Comparison of ENCODE assay signal across 2 cellular contexts in genomic region chr1:162151900-162152829, GRCh38.
TF ChIP-seq lines count a peak whose summit lies in the region.

No MANE protein-coding gene starts in this region.

TF ChIP-seq in HEK293, 187 proteins besides CTCF, POLR2A, EP300 and RAD21 (continued from another document and continues in another):
- TF ChIP-seq, protein P1, sequence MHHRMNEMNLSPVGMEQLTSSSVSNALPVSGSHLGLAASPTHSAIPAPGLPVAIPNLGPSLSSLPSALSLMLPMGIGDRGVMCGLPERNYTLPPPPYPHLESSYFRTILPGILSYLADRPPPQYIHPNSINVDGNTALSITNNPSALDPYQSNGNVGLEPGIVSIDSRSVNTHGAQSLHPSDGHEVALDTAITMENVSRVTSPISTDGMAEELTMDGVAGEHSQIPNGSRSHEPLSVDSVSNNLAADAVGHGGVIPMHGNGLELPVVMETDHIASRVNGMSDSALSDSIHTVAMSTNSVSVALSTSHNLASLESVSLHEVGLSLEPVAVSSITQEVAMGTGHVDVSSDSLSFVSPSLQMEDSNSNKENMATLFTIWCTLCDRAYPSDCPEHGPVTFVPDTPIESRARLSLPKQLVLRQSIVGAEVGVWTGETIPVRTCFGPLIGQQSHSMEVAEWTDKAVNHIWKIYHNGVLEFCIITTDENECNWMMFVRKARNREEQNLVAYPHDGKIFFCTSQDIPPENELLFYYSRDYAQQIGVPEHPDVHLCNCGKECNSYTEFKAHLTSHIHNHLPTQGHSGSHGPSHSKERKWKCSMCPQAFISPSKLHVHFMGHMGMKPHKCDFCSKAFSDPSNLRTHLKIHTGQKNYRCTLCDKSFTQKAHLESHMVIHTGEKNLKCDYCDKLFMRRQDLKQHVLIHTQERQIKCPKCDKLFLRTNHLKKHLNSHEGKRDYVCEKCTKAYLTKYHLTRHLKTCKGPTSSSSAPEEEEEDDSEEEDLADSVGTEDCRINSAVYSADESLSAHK (tag by site-specific recombination; IDR thresholded peaks at IDR 0.05), result peak; percentile 99
- peak; percentile 90 for TF ChIP-seq ATF2 (tag by site-specific recombination; IDR thresholded peaks at IDR 0.05; ENCODE audit: low read depth)
- TF ChIP-seq ZNF664 (tag by site-specific recombination; IDR thresholded peaks at IDR 0.05), result no peak
- peak; percentile 83 for TF ChIP-seq GLIS1 (tag by site-specific recombination; IDR thresholded peaks at IDR 0.05)
- 0 out of 2 replicates have a peak, but pooled peaks have one; percentile 41 for TF ChIP-seq ZNF660 (tag by site-specific recombination; IDR thresholded peaks at IDR 0.05)
- peak; percentile 27; the same call in 1 of the 2 replicates for TF ChIP-seq OSR2 (tag by site-specific recombination; IDR thresholded peaks at IDR 0.05)
- peak; percentile 93 for TF ChIP-seq TRIM28 (IDR thresholded peaks at IDR 0.05; ENCODE audit: borderline replicate concordance, low read length)
- no peak for TF ChIP-seq REST (tag by site-specific recombination; IDR thresholded peaks at IDR 0.05)
- no peak for TF ChIP-seq SETDB1 (IDR thresholded peaks at IDR 0.05; ENCODE audit: insufficient read length, low read length)
- 0 out of 2 replicates have a peak, but pooled peaks have one; percentile 57 for TF ChIP-seq ZFP69B (tag by site-specific recombination; IDR thresholded peaks at IDR 0.05)
- TF ChIP-seq ZXDB (tag by site-specific recombination; IDR thresholded peaks at IDR 0.05), result peak; percentile 38; the same call in 1 of the 2 replicates
- peak; percentile 63; the same call in 1 of the 2 replicates for TF ChIP-seq SCRT2 (tag by site-specific recombination; IDR thresholded peaks at IDR 0.05)
- TF ChIP-seq GLIS2 (tag by site-specific recombination; IDR thresholded peaks at IDR 0.05), result peak; percentile 59; the same call in 1 of the 2 replicates
- TF ChIP-seq ZNF24 (tag by site-specific recombination; IDR thresholded peaks at IDR 0.05), result 0 out of 2 replicates have a peak, but pooled peaks have one; percentile 44
- peak; percentile 88 for TF ChIP-seq GFI1B (tag by site-specific recombination; IDR thresholded peaks at IDR 0.05)
- no peak for TF ChIP-seq ZNF76 (tag by site-specific recombination; IDR thresholded peaks at IDR 0.05; ENCODE audit: borderline replicate concordance, low read depth)
- TF ChIP-seq, protein P2, sequence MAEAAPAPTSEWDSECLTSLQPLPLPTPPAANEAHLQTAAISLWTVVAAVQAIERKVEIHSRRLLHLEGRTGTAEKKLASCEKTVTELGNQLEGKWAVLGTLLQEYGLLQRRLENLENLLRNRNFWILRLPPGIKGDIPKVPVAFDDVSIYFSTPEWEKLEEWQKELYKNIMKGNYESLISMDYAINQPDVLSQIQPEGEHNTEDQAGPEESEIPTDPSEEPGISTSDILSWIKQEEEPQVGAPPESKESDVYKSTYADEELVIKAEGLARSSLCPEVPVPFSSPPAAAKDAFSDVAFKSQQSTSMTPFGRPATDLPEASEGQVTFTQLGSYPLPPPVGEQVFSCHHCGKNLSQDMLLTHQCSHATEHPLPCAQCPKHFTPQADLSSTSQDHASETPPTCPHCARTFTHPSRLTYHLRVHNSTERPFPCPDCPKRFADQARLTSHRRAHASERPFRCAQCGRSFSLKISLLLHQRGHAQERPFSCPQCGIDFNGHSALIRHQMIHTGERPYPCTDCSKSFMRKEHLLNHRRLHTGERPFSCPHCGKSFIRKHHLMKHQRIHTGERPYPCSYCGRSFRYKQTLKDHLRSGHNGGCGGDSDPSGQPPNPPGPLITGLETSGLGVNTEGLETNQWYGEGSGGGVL (tag by site-specific recombination; IDR thresholded peaks at IDR 0.05), result peak; percentile 42; the same call in 1 of the 2 replicates
- TF ChIP-seq ZBTB21 (tag by site-specific recombination; IDR thresholded peaks at IDR 0.05), result 0 out of 2 replicates have a peak, but pooled peaks have one; percentile 49
- TF ChIP-seq ZNF423 (tag by site-specific recombination; IDR thresholded peaks at IDR 0.05), result 0 out of 2 replicates have a peak, but pooled peaks have one; percentile 13
- TF ChIP-seq ZNF629 (tag by site-specific recombination; IDR thresholded peaks at IDR 0.05), result peak; percentile 68
- TF ChIP-seq MZF1 (tag by site-specific recombination; IDR thresholded peaks at IDR 0.05; ENCODE audit: borderline replicate concordance), result peak; percentile 45; the same call in 1 of the 2 replicates

TF ChIP-seq in HepG2, 621 proteins besides CTCF, POLR2A, EP300 and RAD21 (continued from another document and continues in another):
- 0 out of 2 replicates have a peak, but pooled peaks have one; percentile 26 for TF ChIP-seq MIER2 (CRISPR knock-in tag; IDR thresholded peaks at IDR 0.05)
- no peak for TF ChIP-seq RBM22 (optimal IDR thresholded peaks at IDR 0.05; ENCODE audit: low read length)
- TF ChIP-seq, protein P3, sequence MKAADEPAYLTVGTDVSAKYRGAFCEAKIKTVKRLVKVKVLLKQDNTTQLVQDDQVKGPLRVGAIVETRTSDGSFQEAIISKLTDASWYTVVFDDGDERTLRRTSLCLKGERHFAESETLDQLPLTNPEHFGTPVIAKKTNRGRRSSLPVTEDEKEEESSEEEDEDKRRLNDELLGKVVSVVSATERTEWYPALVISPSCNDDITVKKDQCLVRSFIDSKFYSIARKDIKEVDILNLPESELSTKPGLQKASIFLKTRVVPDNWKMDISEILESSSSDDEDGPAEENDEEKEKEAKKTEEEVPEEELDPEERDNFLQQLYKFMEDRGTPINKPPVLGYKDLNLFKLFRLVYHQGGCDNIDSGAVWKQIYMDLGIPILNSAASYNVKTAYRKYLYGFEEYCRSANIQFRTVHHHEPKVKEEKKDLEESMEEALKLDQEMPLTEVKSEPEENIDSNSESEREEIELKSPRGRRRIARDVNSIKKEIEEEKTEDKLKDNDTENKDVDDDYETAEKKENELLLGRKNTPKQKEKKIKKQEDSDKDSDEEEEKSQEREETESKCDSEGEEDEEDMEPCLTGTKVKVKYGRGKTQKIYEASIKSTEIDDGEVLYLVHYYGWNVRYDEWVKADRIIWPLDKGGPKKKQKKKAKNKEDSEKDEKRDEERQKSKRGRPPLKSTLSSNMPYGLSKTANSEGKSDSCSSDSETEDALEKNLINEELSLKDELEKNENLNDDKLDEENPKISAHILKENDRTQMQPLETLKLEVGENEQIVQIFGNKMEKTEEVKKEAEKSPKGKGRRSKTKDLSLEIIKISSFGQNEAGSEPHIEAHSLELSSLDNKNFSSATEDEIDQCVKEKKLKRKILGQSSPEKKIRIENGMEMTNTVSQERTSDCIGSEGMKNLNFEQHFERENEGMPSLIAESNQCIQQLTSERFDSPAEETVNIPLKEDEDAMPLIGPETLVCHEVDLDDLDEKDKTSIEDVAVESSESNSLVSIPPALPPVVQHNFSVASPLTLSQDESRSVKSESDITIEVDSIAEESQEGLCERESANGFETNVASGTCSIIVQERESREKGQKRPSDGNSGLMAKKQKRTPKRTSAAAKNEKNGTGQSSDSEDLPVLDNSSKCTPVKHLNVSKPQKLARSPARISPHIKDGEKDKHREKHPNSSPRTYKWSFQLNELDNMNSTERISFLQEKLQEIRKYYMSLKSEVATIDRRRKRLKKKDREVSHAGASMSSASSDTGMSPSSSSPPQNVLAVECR (CRISPR knock-in tag; IDR thresholded peaks at IDR 0.05; ENCODE audit: borderline replicate concordance), result peak; percentile 85
- TF ChIP-seq ZC3H13 (CRISPR knock-in tag; IDR thresholded peaks at IDR 0.05), result peak; percentile 59; the same call in 1 of the 2 replicates
- peak; percentile 80; the same call in 1 of the 2 replicates for TF ChIP-seq MTA1 (CRISPR knock-in tag; IDR thresholded peaks at IDR 0.05; ENCODE audit: borderline replicate concordance)
- TF ChIP-seq ZFY (CRISPR knock-in tag; IDR thresholded peaks at IDR 0.05), result peak; percentile 41; the same call in 1 of the 2 replicates
- TF ChIP-seq ZNF883 (CRISPR knock-in tag; IDR thresholded peaks at IDR 0.05; ENCODE audit: not compliant biosample characterization), result peak; percentile 44
- peak; percentile 87 for TF ChIP-seq JUN (CRISPR knock-in tag; IDR thresholded peaks at IDR 0.05)
- TF ChIP-seq THAP11 (CRISPR knock-in tag; IDR thresholded peaks at IDR 0.05), result peak; percentile 72
- no peak for TF ChIP-seq EZH2 (conservative IDR thresholded peaks at IDR 0.05; ENCODE audit: low read depth, low read length)
- TF ChIP-seq ZMYM3 (CRISPR knock-in tag; IDR thresholded peaks at IDR 0.05), result peak; percentile 83
- TF ChIP-seq, protein P4, sequence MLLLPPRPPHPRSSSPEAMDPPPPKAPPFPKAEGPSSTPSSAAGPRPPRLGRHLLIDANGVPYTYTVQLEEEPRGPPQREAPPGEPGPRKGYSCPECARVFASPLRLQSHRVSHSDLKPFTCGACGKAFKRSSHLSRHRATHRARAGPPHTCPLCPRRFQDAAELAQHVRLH (CRISPR knock-in tag; IDR thresholded peaks at IDR 0.05; ENCODE audit: borderline replicate concordance, low read depth), result peak; percentile 51; the same call in 1 of the 2 replicates
- TF ChIP-seq CHCHD3 (CRISPR knock-in tag; IDR thresholded peaks at IDR 0.05), result no peak
- TF ChIP-seq GTF3A (CRISPR knock-in tag; conservative IDR thresholded peaks at IDR 0.05), result no peak
- TF ChIP-seq ZGPAT (CRISPR knock-in tag; IDR thresholded peaks at IDR 0.05), result peak; percentile 82; the same call in 1 of the 2 replicates
- TF ChIP-seq HINFP (CRISPR knock-in tag; IDR thresholded peaks at IDR 0.05; ENCODE audit: low read depth), result peak; percentile 69; the same call in 1 of the 2 replicates
- peak; percentile 65; the same call in 1 of the 2 replicates for TF ChIP-seq ZNF766 (CRISPR knock-in tag; IDR thresholded peaks at IDR 0.05; ENCODE audit: borderline replicate concordance)
- TF ChIP-seq, protein P5, sequence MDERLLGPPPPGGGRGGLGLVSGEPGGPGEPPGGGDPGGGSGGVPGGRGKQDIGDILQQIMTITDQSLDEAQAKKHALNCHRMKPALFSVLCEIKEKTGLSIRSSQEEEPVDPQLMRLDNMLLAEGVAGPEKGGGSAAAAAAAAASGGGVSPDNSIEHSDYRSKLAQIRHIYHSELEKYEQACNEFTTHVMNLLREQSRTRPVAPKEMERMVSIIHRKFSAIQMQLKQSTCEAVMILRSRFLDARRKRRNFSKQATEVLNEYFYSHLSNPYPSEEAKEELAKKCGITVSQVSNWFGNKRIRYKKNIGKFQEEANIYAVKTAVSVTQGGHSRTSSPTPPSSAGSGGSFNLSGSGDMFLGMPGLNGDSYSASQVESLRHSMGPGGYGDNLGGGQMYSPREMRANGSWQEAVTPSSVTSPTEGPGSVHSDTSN (CRISPR knock-in tag; IDR thresholded peaks at IDR 0.05), result no peak
- 0 out of 2 replicates have a peak, but pooled peaks have one; percentile 43 for TF ChIP-seq ZNF572 (CRISPR knock-in tag; IDR thresholded peaks at IDR 0.05)
- TF ChIP-seq PRPF4 (IDR thresholded peaks at IDR 0.05; ENCODE audit: low read depth, low read length, poor library complexity, severe bottlenecking), result no peak
- TF ChIP-seq KDM4B (CRISPR knock-in tag; IDR thresholded peaks at IDR 0.05), result peak; percentile 77; the same call in 1 of the 2 replicates
- no peak for TF ChIP-seq ZNF225 (CRISPR knock-in tag; IDR thresholded peaks at IDR 0.05)
- peak; percentile 56; the same call in 1 of the 2 replicates for TF ChIP-seq PPARG (CRISPR knock-in tag; conservative IDR thresholded peaks at IDR 0.05)
- no peak for TF ChIP-seq PCBP1 (IDR thresholded peaks at IDR 0.05; ENCODE audit: borderline replicate concordance, low read depth, low read length)
- TF ChIP-seq ETV5 (CRISPR knock-in tag; IDR thresholded peaks at IDR 0.05; ENCODE audit: borderline replicate concordance), result no peak; the same call in 1 of the 2 replicates
- no peak for TF ChIP-seq ZNF672 (CRISPR knock-in tag; IDR thresholded peaks at IDR 0.05)
- TF ChIP-seq, protein P6, sequence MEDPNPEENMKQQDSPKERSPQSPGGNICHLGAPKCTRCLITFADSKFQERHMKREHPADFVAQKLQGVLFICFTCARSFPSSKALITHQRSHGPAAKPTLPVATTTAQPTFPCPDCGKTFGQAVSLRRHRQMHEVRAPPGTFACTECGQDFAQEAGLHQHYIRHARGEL (CRISPR knock-in tag; IDR thresholded peaks at IDR 0.05), result no peak
- no peak for TF ChIP-seq ZFP36L2 (CRISPR knock-in tag; IDR thresholded peaks at IDR 0.05)
- no peak for TF ChIP-seq ELK4 (CRISPR knock-in tag; IDR thresholded peaks at IDR 0.05; ENCODE audit: borderline replicate concordance)
- TF ChIP-seq, protein P7, sequence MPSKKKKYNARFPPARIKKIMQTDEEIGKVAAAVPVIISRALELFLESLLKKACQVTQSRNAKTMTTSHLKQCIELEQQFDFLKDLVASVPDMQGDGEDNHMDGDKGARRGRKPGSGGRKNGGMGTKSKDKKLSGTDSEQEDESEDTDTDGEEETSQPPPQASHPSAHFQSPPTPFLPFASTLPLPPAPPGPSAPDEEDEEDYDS (CRISPR knock-in tag; IDR thresholded peaks at IDR 0.05), result peak; percentile 40; the same call in 1 of the 2 replicates
